ENCODE assay signal across 18 cellular contexts in the genomic region with DNA sequence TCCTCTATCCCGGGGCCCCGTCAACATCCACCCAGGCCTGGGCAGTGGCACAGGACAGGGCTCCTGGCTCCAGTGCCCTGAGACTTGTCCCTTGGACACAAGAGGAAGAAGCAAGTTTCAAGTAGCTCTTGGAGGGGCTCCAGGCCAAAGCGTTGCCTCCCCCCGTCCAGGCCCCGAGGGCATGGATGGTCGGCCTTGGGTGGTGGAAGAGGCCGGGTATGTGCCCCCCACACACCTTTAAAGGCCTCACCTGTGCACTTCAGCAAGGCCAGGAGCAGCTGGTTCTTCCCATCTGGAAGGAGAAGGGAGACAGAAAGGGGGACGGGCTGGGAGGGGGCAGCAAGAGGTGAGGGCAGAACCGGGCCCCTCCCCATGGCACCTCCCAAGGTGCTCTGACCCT.
"Had no signal": no experiment of that assay in that cellular context is flagged by ENCODE, and none has a peak within 500 bp of the region (broad histone marks: within the 10 kb centered on the region; RNA-seq: fewer than 3 reads in every experiment).

No MANE protein-coding gene starts in this region.

- DNase-seq: cerebellar nuclear complex; colonic mucosa; effector memory CD4-positive, alpha-beta T cell; gastrocnemius medialis; naive thymus-derived CD8-positive, alpha-beta T cell; occipital lobe; pancreas; right cardiac atrium; small intestine; stimulated activated CD4-positive, alpha-beta T cell treated with anti-CD3 and anti-CD28 coated beads, Interleukin-12 subunit alpha, Interleukin-12 subunit beta, amount 100 ng/mL, for 4 hours; transverse colon had no signal

- H3K4me1 Mint-ChIP-seq: neural progenitor cell had no signal

- H3K4me3 Mint-ChIP-seq: naive thymus-derived CD8-positive, alpha-beta T cell; neural progenitor cell; stimulated activated naive CD8-positive, alpha-beta T cell treated with anti-CD3 and anti-CD28 coated beads, Interleukin-15, Interleukin-2, amounts not matched to agents 100 ng/mL and 50 ng/mL, for 24 hours had no signal

- H3K27me3 Mint-ChIP-seq: naive thymus-derived CD8-positive, alpha-beta T cell; progenitor cell of endocrine pancreas; stimulated activated naive CD8-positive, alpha-beta T cell treated with anti-CD3 and anti-CD28 coated beads, Interleukin-15, Interleukin-2, amounts not matched to agents 100 ng/mL and 50 ng/mL, for 24 hours had no signal

- H3K27ac Mint-ChIP-seq: neural progenitor cell, progenitor cell of endocrine pancreas had no signal

- ATAC-seq: gastrocnemius medialis; mucosa of descending colon; naive thymus-derived CD8-positive, alpha-beta T cell; pancreas; right cardiac atrium had no signal

- H3K27ac ChIP-seq: colonic mucosa, epithelial cell of prostate, esophagus muscularis mucosa, gastrocnemius medialis, neural progenitor cell, pancreas, thoracic aorta, transverse colon had no signal

- H3K9me3 ChIP-seq: colonic mucosa, esophagus muscularis mucosa, gastrocnemius medialis, mucosa of descending colon, pancreas, thoracic aorta, transverse colon had no signal

- H3K9me3 Mint-ChIP-seq: naive thymus-derived CD8-positive, alpha-beta T cell; neural progenitor cell; stimulated activated naive CD8-positive, alpha-beta T cell treated with anti-CD3 and anti-CD28 coated beads, Interleukin-15, Interleukin-2, amounts not matched to agents 100 ng/mL and 50 ng/mL, for 24 hours had no signal

- H3K27me3 ChIP-seq: colonic mucosa, esophagus muscularis mucosa, gastrocnemius medialis, neural progenitor cell, pancreas, transverse colon had no signal

- H3K4me3 ChIP-seq: colonic mucosa, esophagus muscularis mucosa, gastrocnemius medialis, mucosa of descending colon, neural progenitor cell, pancreas, thoracic aorta, transverse colon had no signal
